ENCODE assay signal across 12 cellular contexts in genomic region chr22:17964647-17965046, GRCh38. TPM values are rescaled to one million over a fixed set of nuclear protein-coding genes. Genes with fewer than 3 reads are reported as not detected.
DNase-seq lines count a peak whose midpoint lies in the region; ATAC-seq, FAIRE-seq and TF ChIP-seq lines count a peak whose summit lies in the region.
"Had no signal": no experiment of that assay in that cellular context is flagged by ENCODE, and none has a peak within 500 bp of the region (broad histone marks: within the 10 kb centered on the region; RNA-seq: fewer than 3 reads in every experiment).

No MANE protein-coding gene starts in this region.

- TF ChIP-seq CTCF in DOHH2 (IDR thresholded peaks at IDR 0.05; ENCODE audit: low read depth, low read length, poor library complexity, severe bottlenecking) (no peak), astrocyte (IDR thresholded peaks at IDR 0.05; ENCODE audit: insufficient read depth, low read depth, low read length) (no peak), A673 (conservative IDR thresholded peaks at IDR 0.05; ENCODE audit: low read depth, low read length) (no peak), suprapubic skin (IDR thresholded peaks at IDR 0.05) (no peak)

- no peak for TF ChIP-seq EP300 in suprapubic skin (IDR thresholded peaks at IDR 0.05)

- H3F3A ChIP-seq in DOHH2 (ENCODE audit: control insufficient read depth, insufficient read depth) = 0 out of 2 replicates have a peak, but pooled peaks cover 2% of the 10 kb centered on the region

- peak overlapping the region; percentile 44 for H3K27ac Mint-ChIP-seq in astrocyte (ENCODE audit: unreplicated experiment)
- H3K27ac Mint-ChIP-seq: CD14-positive monocyte had no signal

- no TSS peak for BruUV-seq in A673 (replicated peaks; lab: Mats Ljungman, UMichigan)

- H3K4me3 Mint-ChIP-seq in astrocyte (ENCODE audit: unreplicated experiment) = no peak overlapping the region
- H3K4me3 Mint-ChIP-seq: CD14-positive monocyte had no signal

- POLR2A ChIA-PET in A673 (lab: Charles Lee; ENCODE audit: low non-redundant PET) = no interaction called here

- H3K9me2 ChIP-seq in DOHH2 (replicated peaks; ENCODE audit: control insufficient read depth, low read length) = no peaks in the 10 kb centered on the region

- DNase-seq in astrocyte (ENCODE audit: low read depth) = no peak
- DNase-seq in activated CD4-positive, alpha-beta T cell treated with anti-CD3 and anti-CD28 coated beads, Interleukin-2, amount 50 U/mL, for 4 hours = no peak
- no peak for DNase-seq in A673 (ENCODE audit: low spot score)
- DNase-seq in suprapubic skin (ENCODE audit: low spot score in 2 of 2) = no peak
- DNase-seq in T-helper 1 cell = no peak
- DNase-seq: NCI-H2171 had no signal

- H3K36me3 ChIP-seq in DOHH2 (ENCODE audit: control insufficient read depth, low read length) = peaks cover 13% of the 10 kb centered on the region; the same call in 1 of the 2 replicates
- H3K36me3 ChIP-seq in astrocyte (ENCODE audit: insufficient read depth, low read length) = no peaks in the 10 kb centered on the region
- H3K36me3 ChIP-seq in A673 (ENCODE audit: insufficient read depth, low read length, poor library complexity, severe bottlenecking) = peaks cover 2% of the 10 kb centered on the region
- H3K36me3 ChIP-seq in suprapubic skin = no peaks in the 10 kb centered on the region

- no peaks in the 10 kb centered on the region for H3K27me3 Mint-ChIP-seq in astrocyte (ENCODE audit: low read depth, unreplicated experiment)

- CTCF ChIA-PET in A673 (lab: Charles Lee) = no interaction called here

- H3K9ac ChIP-seq in astrocyte (ENCODE audit: low read length) = no peak overlapping the region

- WGBS in suprapubic skin = 62% methylated on average over 10 of the region's 10 CpGs

- H4K20me1 ChIP-seq in DOHH2 (ENCODE audit: control insufficient read depth, insufficient read depth, low read depth, low read length) (peaks cover 55% of the 10 kb centered on the region), astrocyte (ENCODE audit: insufficient read depth, low read length) (peaks cover 79% of the 10 kb centered on the region)

- no peak for TF ChIP-seq POLR2A in suprapubic skin (IDR thresholded peaks at IDR 0.05)

- intact Hi-C loops in A673 (cut with micrococcal nuclease; ENCODE audit: unreplicated experiment) = no loop called here

- no peaks in the 10 kb centered on the region for H3K9me3 Mint-ChIP-seq in astrocyte (ENCODE audit: unreplicated experiment)
- H3K9me3 Mint-ChIP-seq: CD14-positive monocyte had no signal

- peaks cover 19% of the 10 kb centered on the region for H3K36me3 Mint-ChIP-seq in astrocyte (ENCODE audit: low read depth, unreplicated experiment)
- H3K36me3 Mint-ChIP-seq: CD14-positive monocyte had no signal

- H3K4me1 ChIP-seq in DOHH2 (ENCODE audit: control insufficient read depth, low read length) = peaks cover 42% of the 10 kb centered on the region
- H3K4me1 ChIP-seq in astrocyte (ENCODE audit: insufficient read depth, low read length) = peaks cover 5% of the 10 kb centered on the region
- no peaks in the 10 kb centered on the region for H3K4me1 ChIP-seq in A673 (ENCODE audit: insufficient read depth, low read length, poor library complexity, severe bottlenecking)
- H3K4me1 ChIP-seq in suprapubic skin = peaks cover 7% of the 10 kb centered on the region

- no peaks in the 10 kb centered on the region for H3K27me3 ChIP-seq in DOHH2 (ENCODE audit: control insufficient read depth, low read length)
- H3K27me3 ChIP-seq in astrocyte (ENCODE audit: insufficient read depth, low read length) = no peaks in the 10 kb centered on the region
- no peaks in the 10 kb centered on the region for H3K27me3 ChIP-seq in A673 (replicated peaks; ENCODE audit: insufficient read depth, low read depth, low read length, poor library complexity)
- no peaks in the 10 kb centered on the region for H3K27me3 ChIP-seq in suprapubic skin

- no peaks in the 10 kb centered on the region for H3K9me3 ChIP-seq in DOHH2 (ENCODE audit: control insufficient read depth, insufficient read depth, low read length)
- H3K9me3 ChIP-seq in astrocyte (ENCODE audit: insufficient read depth, low read depth, low read length) = no peaks in the 10 kb centered on the region
- H3K9me3 ChIP-seq in A673 (ENCODE audit: low read depth, low read length, poor library complexity, severe bottlenecking) = no peaks in the 10 kb centered on the region
- H3K9me3 ChIP-seq in suprapubic skin = no peaks in the 10 kb centered on the region

- peak overlapping the region; percentile 31 for H3K27ac ChIP-seq in DOHH2 (ENCODE audit: low read depth, low read length)
- no peak overlapping the region for H3K27ac ChIP-seq in astrocyte (ENCODE audit: low read depth, low read length)
- H3K27ac ChIP-seq in A673 (ENCODE audit: low read depth, low read length, poor library complexity, severe bottlenecking) = no peak overlapping the region
- no peak overlapping the region for H3K27ac ChIP-seq in suprapubic skin
- H3K27ac ChIP-seq: epithelial cell of prostate had no signal

- H2AFZ ChIP-seq in astrocyte (ENCODE audit: low read depth, low read length) = no peak overlapping the region

- H3K4me2 ChIP-seq in DOHH2 (ENCODE audit: low read length) (peak overlapping the region; percentile 52), astrocyte (ENCODE audit: low read length) (no peak overlapping the region)

- peaks cover 94% of the 10 kb centered on the region for H3K79me2 ChIP-seq in DOHH2 (ENCODE audit: control insufficient read depth, low read length)
- H3K79me2 ChIP-seq in astrocyte (ENCODE audit: insufficient read depth, low read length) = peaks cover 95% of the 10 kb centered on the region

- no peak for FAIRE-seq in astrocyte (lab: Jason Lieb, UNC)

- peaks cover 51% of the 10 kb centered on the region for H3K4me1 Mint-ChIP-seq in astrocyte (ENCODE audit: low read depth, unreplicated experiment)
- H3K4me1 Mint-ChIP-seq: CD14-positive monocyte had no signal

- H3K4me3 ChIP-seq in DOHH2 (ENCODE audit: low read length) = peak overlapping the region; percentile 30
- H3K4me3 ChIP-seq in astrocyte (ENCODE audit: insufficient read depth, low read depth, low read length) = no peak overlapping the region
- no peak overlapping the region for H3K4me3 ChIP-seq in A673 (ENCODE audit: low read depth, low read length, poor library complexity, severe bottlenecking)
- no peak overlapping the region for H3K4me3 ChIP-seq in suprapubic skin

- ATAC-seq in GM19324 (IDR thresholded peaks at IDR 0.05; ENCODE audit: low FRiP score, unreplicated experiment) (peak; percentile 68), HG03039 (IDR thresholded peaks at IDR 0.05; ENCODE audit: unreplicated experiment) (peak; percentile 81)
- ATAC-seq: HCT116 had no signal

RNA-seq across cellular contexts. Expression of gene MICAL3, which starts 59.7 kb away (rescaled TPM):
- total RNA-seq in astrocyte (101 and 113 TPM in 2 replicates), A673 (2021) (63.6 and 63.8 TPM in 2 replicates), suprapubic skin (10 to 100 TPM; 30.4 to 57.1 (median 37.7) TPM)
